In genomic region chr10:24223953-24224352, GRCh38 we compare ENCODE assay signal across 16 cellular contexts. TPM values are rescaled to one million over a fixed set of nuclear protein-coding genes. Genes with fewer than 3 reads are reported as not detected.
DNase-seq lines count a peak whose midpoint lies in the region; ATAC-seq and TF ChIP-seq lines count a peak whose summit lies in the region.
"Had no signal": no experiment of that assay in that cellular context is flagged by ENCODE, and none has a peak within 500 bp of the region (broad histone marks: within the 10 kb centered on the region; RNA-seq: fewer than 3 reads in every experiment).

No MANE protein-coding gene starts in this region.

- no peaks in the 10 kb centered on the region for H3K9me3 ChIP-seq in left lung

- DNase-seq in amniotic epithelial cell (ENCODE audit: low read depth) = peak; percentile 87
- DNase-seq in fibroblast of pulmonary artery (ENCODE audit: low read depth) = peak; percentile 54
- no peak for DNase-seq in left lung
- no peak for DNase-seq in sciatic nerve (ENCODE audit: low spot score)
- no peak for DNase-seq in RPMI8226
- DNase-seq in type B pancreatic cell (ENCODE audit: extremely low spot score, unreplicated experiment) = no peak
- DNase-seq in NCI-H524 (lab: John Stamatoyannopoulos, UW) = no peak
- DNase-seq: ACHN; CD4-positive, CD25-positive, alpha-beta regulatory T cell; NCI-H1436 treated with DMSO at 0.1 percent for 48 hours; NCI-H2081; NCI-H526 treated with DMSO at 0.1 percent for 48 hours; PC-3 had no signal

- peaks cover 36% of the 10 kb centered on the region for H3K36me3 Mint-ChIP-seq in type B pancreatic cell
- H3K36me3 Mint-ChIP-seq: CD4-positive, CD25-positive, alpha-beta regulatory T cell had no signal

- no peaks in the 10 kb centered on the region for H3K4me1 ChIP-seq in left lung

- H3K27me3 ChIP-seq in left lung = no peaks in the 10 kb centered on the region

- no peak overlapping the region for H3K27ac ChIP-seq in left lung

- no peak overlapping the region for H3K4me3 Mint-ChIP-seq in type B pancreatic cell
- H3K4me3 Mint-ChIP-seq: CD4-positive, CD25-positive, alpha-beta regulatory T cell had no signal

- no peak overlapping the region for H3K27ac Mint-ChIP-seq in type B pancreatic cell
- H3K27ac Mint-ChIP-seq: CD4-positive, CD25-positive, alpha-beta regulatory T cell had no signal

- intact Hi-C loops in left lung (cut with DNase I) = no loop called here
- intact Hi-C loops in sciatic nerve (cut with DNase I) = no loop called here

- peaks cover 5% of the 10 kb centered on the region for H3K9me3 Mint-ChIP-seq in type B pancreatic cell

- no peaks in the 10 kb centered on the region for H3K36me3 ChIP-seq in left lung

- TF ChIP-seq CTCF in fibroblast of pulmonary artery (IDR thresholded peaks at IDR 0.05; ENCODE audit: low read length, missing control alignments) (no peak), left lung (IDR thresholded peaks at IDR 0.05) (no peak), type B pancreatic cell (conservative IDR thresholded peaks at IDR 0.05) (no peak)

- H3K27me3 Mint-ChIP-seq in type B pancreatic cell = no peaks in the 10 kb centered on the region
- H3K27me3 Mint-ChIP-seq: CD4-positive, CD25-positive, alpha-beta regulatory T cell had no signal

- peaks cover 11% of the 10 kb centered on the region for H3K4me1 Mint-ChIP-seq in type B pancreatic cell (ENCODE audit: unreplicated experiment)
- H3K4me1 Mint-ChIP-seq: CD4-positive, CD25-positive, alpha-beta regulatory T cell had no signal

- H3K4me3 ChIP-seq in fibroblast of pulmonary artery (replicated peaks; ENCODE audit: low read depth, low read length) (no peak overlapping the region), left lung (no peak overlapping the region)
- H3K4me3 ChIP-seq: K562 had no signal

- peak; percentile 96 for ATAC-seq in left lung
- ATAC-seq in sciatic nerve = peak; percentile 80
- ATAC-seq in GM19467 (IDR thresholded peaks at IDR 0.05; ENCODE audit: unreplicated experiment) = no peak
- ATAC-seq: HCT116, K562, PC-3 had no signal

RNA-seq across cellular contexts. Expression of gene KIAA1217, which starts 15.0 kb away (rescaled TPM):
- total RNA-seq in left lung (10 to 100 TPM; 28.3 to 33.6 TPM), sciatic nerve (84.6 TPM), type B pancreatic cell (ENCODE audit: low replicate concordance) (73.2 and 99.0 TPM in 2 replicates)

Comparison
In these comparisons a context has a peak if more than half of its experiments do, and no peak if none do; other contexts are left out.
1. DNase-seq: peak in amniotic epithelial cell (single experiment) and fibroblast of pulmonary artery (single experiment); none in left lung (0 of 2), sciatic nerve (single experiment), RPMI8226 (single experiment), type B pancreatic cell (single experiment) and NCI-H524 (0 of 2).